Comparison of ENCODE assay signal across 8 cellular contexts in the genomic region with DNA sequence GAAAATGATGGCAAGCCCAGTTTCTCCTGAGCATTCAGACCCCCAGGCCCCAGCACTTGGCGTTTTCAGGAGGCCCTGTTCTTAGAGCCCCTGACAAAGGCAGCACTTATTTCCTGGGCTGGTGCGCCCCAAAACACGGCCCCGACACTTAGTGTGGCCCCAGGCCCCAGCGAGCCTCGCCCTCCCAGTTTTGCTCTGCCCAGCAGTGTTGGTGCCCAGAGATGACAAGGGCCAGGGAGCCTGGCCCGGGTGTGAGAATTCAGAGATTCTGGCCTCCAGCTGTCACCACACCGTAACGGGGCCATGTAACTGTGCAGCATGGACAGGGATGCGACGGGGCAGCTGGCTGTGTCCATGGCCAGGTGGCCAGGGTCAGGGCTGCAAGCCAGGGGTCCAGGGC. TPM values are rescaled to one million over a fixed set of nuclear protein-coding genes. Genes with fewer than 3 reads are reported as not detected.
"Had no signal": no experiment of that assay in that cellular context is flagged by ENCODE, and none has a peak within 500 bp of the region (broad histone marks: within the 10 kb centered on the region; RNA-seq: fewer than 3 reads in every experiment).

No MANE protein-coding gene starts in this region.

- H3K36me3 Mint-ChIP-seq: IgD-negative memory B cell had no signal

- ATAC-seq: GM23338, HCT116, HepG2 had no signal

- H3K4me2 ChIP-seq: GM23338 had no signal

- FAIRE-seq: HepG2 had no signal

- H3K4me1 ChIP-seq: HAP-1 had no signal

- H3K4me3 ChIP-seq: GM23338, HAP-1 had no signal

- H3K9me3 ChIP-seq: HAP-1 had no signal

- H3K36me3 ChIP-seq: HAP-1 had no signal

- H2AFZ ChIP-seq: GM23338 had no signal

- H3K4me3 Mint-ChIP-seq: GM23338, HFFc6, IgD-negative memory B cell had no signal

- H3K27ac ChIP-seq: HL-60 had no signal

- H3K27ac Mint-ChIP-seq: GM23338, HFFc6, IgD-negative memory B cell had no signal

- H3K9me3 Mint-ChIP-seq: GM23338, IgD-negative memory B cell had no signal

- DNase-seq: H7, HFFc6 had no signal

RNA-seq across cellular contexts. Expression of a gene that starts 18.0 kb away (rescaled TPM):
- polyA plus RNA-seq: IgD-negative memory B cell had no signal
